15 cellular contexts compared by ENCODE assay signal in the genomic region with DNA sequence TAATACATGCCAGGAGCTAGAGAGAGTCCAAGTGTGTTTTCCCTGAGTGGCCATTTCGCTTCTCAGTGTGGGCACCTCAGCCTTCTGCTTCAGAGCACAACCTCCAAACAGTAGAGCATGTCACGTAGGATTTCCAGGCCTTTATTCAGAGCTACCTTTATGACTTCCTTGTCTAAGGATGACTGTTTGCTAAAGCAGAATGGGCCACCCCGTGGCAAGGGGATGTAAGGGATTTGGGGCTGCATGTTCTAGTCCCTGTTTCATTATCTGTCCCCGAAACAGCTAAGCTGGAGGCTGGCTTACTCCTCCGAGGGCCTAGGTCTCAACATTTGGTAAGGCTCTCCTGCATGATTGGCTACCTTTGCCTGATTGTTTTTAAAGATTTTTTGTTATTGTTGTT. TPM values are rescaled to one million over a fixed set of nuclear protein-coding genes. Genes with fewer than 3 reads are reported as not detected.
DNase-seq lines count a peak whose midpoint lies in the region; ATAC-seq and TF ChIP-seq lines count a peak whose summit lies in the region.
"Had no signal": no experiment of that assay in that cellular context is flagged by ENCODE, and none has a peak within 500 bp of the region (broad histone marks: within the 10 kb centered on the region; RNA-seq: fewer than 3 reads in every experiment).

No MANE protein-coding gene starts in this region.

- H3K4me1 ChIP-seq in DND-41 (ENCODE audit: insufficient read depth, low read length), result peaks cover 59% of the 10 kb centered on the region

- peaks cover 57% of the 10 kb centered on the region for H3K36me3 ChIP-seq in DND-41 (ENCODE audit: insufficient read depth, low read length)

- ATAC-seq in DND-41 (ENCODE audit: insufficient read depth, low read depth) (no peak), left colon (peak; percentile 37), GM19351 (IDR thresholded peaks at IDR 0.05; ENCODE audit: unreplicated experiment) (no peak), HG03097 (IDR thresholded peaks at IDR 0.05; ENCODE audit: low FRiP score, unreplicated experiment) (no peak)
- ATAC-seq: HepG2 had no signal

- intact Hi-C loops in left colon (cut with DNase I, micrococcal nuclease), result loop anchor here in 1 of 2 donors (10.0 kb wide), 1 partner anchor 921 kb away; the partner anchor contains the start of gene TRIM13

- peak; percentile 55 for TF ChIP-seq CTCF in DND-41 (IDR thresholded peaks at IDR 0.05; ENCODE audit: borderline replicate concordance, extremely low read depth, low read length, poor library complexity, severe bottlenecking)
- TF ChIP-seq CTCF in HFFc6 (IDR thresholded peaks at IDR 0.05), result peak; percentile 15; the same call in 1 of the 2 replicates

- peak overlapping the region in 1 of 2 experiments; percentile 40; a peak in 2 of 4 replicates for H3K4me3 ChIP-seq in DND-41 (ENCODE audit: low read depth in 1 of 2, low read length in 2 of 2)
- H3K4me3 ChIP-seq: skin epidermis had no signal

- H3K27ac Mint-ChIP-seq in HFFc6, result no peak overlapping the region
- H3K27ac Mint-ChIP-seq in T-helper 1 cell treated with Interleukin-12 subunit alpha and Interleukin-12 subunit beta and Interleukin-4 antibody, amounts not matched to agents 30 μg/mL and 1 μg/mL, for 36 hours, result peak overlapping the region; percentile 46

- no peaks in the 10 kb centered on the region for H3K27me3 ChIP-seq in DND-41 (ENCODE audit: insufficient read depth, low read length, poor library complexity)

- H4K20me1 ChIP-seq in DND-41 (ENCODE audit: insufficient read depth, low read length), result peaks cover 33% of the 10 kb centered on the region

- H3K9me3 ChIP-seq in DND-41 (ENCODE audit: insufficient read depth, low read length, severe bottlenecking), result peaks cover 18% of the 10 kb centered on the region

- H3K4me2 ChIP-seq in DND-41 (ENCODE audit: insufficient read depth, low read length), result peak overlapping the region; percentile 61

- peaks cover 98% of the 10 kb centered on the region for H3K79me2 ChIP-seq in DND-41 (ENCODE audit: insufficient read depth, low read length)

- H2AFZ ChIP-seq in DND-41 (ENCODE audit: low read depth, low read length), result no peak overlapping the region

- peaks cover 36% of the 10 kb centered on the region for H3K4me1 Mint-ChIP-seq in HFFc6 (ENCODE audit: low read depth)
- H3K4me1 Mint-ChIP-seq in T-helper 1 cell treated with Interleukin-12 subunit alpha and Interleukin-12 subunit beta and Interleukin-4 antibody, amounts not matched to agents 30 μg/mL and 1 μg/mL, for 36 hours (ENCODE audit: low read depth), result peaks cover 58% of the 10 kb centered on the region

- H3K27me3 Mint-ChIP-seq in HFFc6 (ENCODE audit: insufficient read depth), result no peaks in the 10 kb centered on the region; the same call in 1 of the 2 replicates
- no peaks in the 10 kb centered on the region for H3K27me3 Mint-ChIP-seq in T-helper 1 cell treated with Interleukin-12 subunit alpha and Interleukin-12 subunit beta and Interleukin-4 antibody, amounts not matched to agents 30 μg/mL and 1 μg/mL, for 36 hours (ENCODE audit: low read depth)

- DNase-seq in DND-41, result peak; percentile 63
- DNase-seq in HFFc6, result no peak
- DNase-seq in left colon, result peak in 1 of 2 donors; percentile 17
- no peak for DNase-seq in NCI-H1417 treated with DMSO at 0.1 percent for 48 hours (lab: John Stamatoyannopoulos, UW)
- no peak for DNase-seq in Ammon's horn (ENCODE audit: low spot score)
- DNase-seq: activated CD8-positive, alpha-beta memory T cell treated with anti-CD3 and anti-CD28 coated beads, Interleukin-2, amount 50 U/mL, for 48 hours; GDM1; H7; RPMI8226; trophoblast cell had no signal

- H3K9ac ChIP-seq in DND-41 (ENCODE audit: low read depth, low read length), result peak overlapping the region; percentile 82

- peak overlapping the region; percentile 99 for H3K27ac ChIP-seq in DND-41 (ENCODE audit: low read length)

- H3K9me3 Mint-ChIP-seq in HFFc6, result no peaks in the 10 kb centered on the region
- peaks cover 3% of the 10 kb centered on the region for H3K9me3 Mint-ChIP-seq in T-helper 1 cell treated with Interleukin-12 subunit alpha and Interleukin-12 subunit beta and Interleukin-4 antibody, amounts not matched to agents 30 μg/mL and 1 μg/mL, for 36 hours

- H3K4me3 Mint-ChIP-seq in HFFc6, result no peak overlapping the region
- H3K4me3 Mint-ChIP-seq in T-helper 1 cell treated with Interleukin-12 subunit alpha and Interleukin-12 subunit beta and Interleukin-4 antibody, amounts not matched to agents 30 μg/mL and 1 μg/mL, for 36 hours, result no peak overlapping the region

- no peaks in the 10 kb centered on the region for H3K36me3 Mint-ChIP-seq in HFFc6 (ENCODE audit: low read depth)
- H3K36me3 Mint-ChIP-seq in T-helper 1 cell treated with Interleukin-12 subunit alpha and Interleukin-12 subunit beta and Interleukin-4 antibody, amounts not matched to agents 30 μg/mL and 1 μg/mL, for 36 hours (ENCODE audit: low read depth), result peaks cover 20% of the 10 kb centered on the region

RNA-seq across cellular contexts. Expression of gene RNASEH2B, which starts 6.0 kb away (rescaled TPM):
- 10 to 100 TPM; 12.4 to 20.7 (median 17.4) TPM for total RNA-seq in HFFc6 (2021; fragmentation: NEBNext Ultra II Directional; extraction: Animal tissue kit (Norgen Biotek cat#: 25700))
- 10 to 100 TPM; 21.1 to 26.0 TPM for total RNA-seq in left colon
